ENCODE assay signal across 2 cellular contexts in genomic region chr7:117630501-117630900, GRCh38.
TF ChIP-seq lines count a peak whose summit lies in the region.

No MANE protein-coding gene starts in this region.

TF ChIP-seq in HepG2, 621 proteins besides CTCF, POLR2A, EP300 and RAD21:
- TF ChIP-seq TP53 (CRISPR knock-in tag; conservative IDR thresholded peaks at IDR 0.05) = peak; percentile 97
- no peak for TF ChIP-seq AGO2 (optimal IDR thresholded peaks at IDR 0.05; ENCODE audit: low read depth, low read length)
- no peak for TF ChIP-seq TRAFD1 (CRISPR knock-in tag; IDR thresholded peaks at IDR 0.05; ENCODE audit: borderline replicate concordance)
- no peak for TF ChIP-seq SRY (CRISPR knock-in tag; IDR thresholded peaks at IDR 0.05)

TF ChIP-seq in H1, 55 proteins besides CTCF, POLR2A, EP300 and RAD21:
- TF ChIP-seq CTBP2 (IDR thresholded peaks at IDR 0.05; ENCODE audit: borderline replicate concordance, insufficient read depth, insufficient read length, low read length) = no peak
- TF ChIP-seq GABPA (IDR thresholded peaks at IDR 0.05; ENCODE audit: borderline replicate concordance, insufficient read depth, low read length) = no peak
- TF ChIP-seq E2F6 (IDR thresholded peaks at IDR 0.05) = 0 out of 2 replicates have a peak, but pooled peaks have one; percentile 7
- TF ChIP-seq KDM5A (IDR thresholded peaks at IDR 0.05; ENCODE audit: low read length) = no peak
- no peak for TF ChIP-seq NANOG (IDR thresholded peaks at IDR 0.05; ENCODE audit: insufficient read depth, low read depth, low read length, poor library complexity, severe bottlenecking)
- no peak for TF ChIP-seq FOSL1 (IDR thresholded peaks at IDR 0.05; ENCODE audit: insufficient read depth, low read depth, low read length)
